ENCODE assay signal across 10 cellular contexts in genomic region chr14:94056579-94057308, GRCh38. TPM values are rescaled to one million over a fixed set of nuclear protein-coding genes. Genes with fewer than 3 reads are reported as not detected.
DNase-seq lines count a peak whose midpoint lies in the region; ATAC-seq and TF ChIP-seq lines count a peak whose summit lies in the region.
"Had no signal": no experiment of that assay in that cellular context is flagged by ENCODE, and none has a peak within 500 bp of the region (broad histone marks: within the 10 kb centered on the region; RNA-seq: fewer than 3 reads in every experiment).

No MANE protein-coding gene starts in this region.

- H3K27me3 ChIP-seq in upper lobe of right lung: no peaks in the 10 kb centered on the region

- TF ChIP-seq CTCF in upper lobe of right lung (IDR thresholded peaks at IDR 0.05): no peak

- H3K36me3 Mint-ChIP-seq in activated naive CD4-positive, alpha-beta T cell treated with anti-CD3 and anti-CD28 coated beads, Interleukin-2, amount 50 U/mL, for 72 hours: peaks cover 20 to 43% of the 10 kb centered on the region in 2 donors

- H3K4me1 ChIP-seq in upper lobe of right lung: peaks cover 16% of the 10 kb centered on the region

- H3K27ac ChIP-seq in upper lobe of right lung: no peak overlapping the region

- no peak overlapping the region for H3K4me3 ChIP-seq in upper lobe of right lung

- ATAC-seq in HG03045 (IDR thresholded peaks at IDR 0.05; ENCODE audit: unreplicated experiment) (peak; percentile 70), upper lobe of right lung (peak; percentile 31), HG02970 (IDR thresholded peaks at IDR 0.05; ENCODE audit: low FRiP score, unreplicated experiment) (no peak)
- peak; percentile 57 to 78 for ATAC-seq in activated naive CD4-positive, alpha-beta T cell treated with anti-CD3 and anti-CD28 coated beads, Interleukin-2, amount 50 U/mL, for 72 hours
- ATAC-seq: Right ventricle myocardium inferior had no signal

- intact Hi-C loops in upper lobe of right lung (cut with DNase I): no loop called here

- H3K9me3 ChIP-seq in upper lobe of right lung: no peaks in the 10 kb centered on the region

- no peaks in the 10 kb centered on the region for H3K9me3 Mint-ChIP-seq in activated naive CD4-positive, alpha-beta T cell treated with anti-CD3 and anti-CD28 coated beads, Interleukin-2, amount 50 U/mL, for 72 hours

- peaks cover 100% of the 10 kb centered on the region for H3K36me3 ChIP-seq in upper lobe of right lung

- DNase-seq in stimulated activated naive CD4-positive, alpha-beta T cell treated with Interleukin-2 at 50 U/mL for 16 hours (lab: John Stamatoyannopoulos, UW): peak; percentile 5
- DNase-seq in stimulated activated naive CD4-positive, alpha-beta T cell (lab: John Stamatoyannopoulos, UW): no peak
- DNase-seq in activated naive CD4-positive, alpha-beta T cell treated with anti-CD3 and anti-CD28 coated beads, Interleukin-2, amount 50 U/mL, for 72 hours (ENCODE audit: low spot score in 2 of 2): peak in 1 of 2 donors; percentile 23
- DNase-seq in upper lobe of right lung (no peak), retina (no peak), activated gamma-delta T cell (lab: John Stamatoyannopoulos, UW) (no peak)

- H3K27ac Mint-ChIP-seq in activated naive CD4-positive, alpha-beta T cell treated with anti-CD3 and anti-CD28 coated beads, Interleukin-2, amount 50 U/mL, for 72 hours: peak overlapping the region; percentile 25 to 68

RNA-seq across cellular contexts. Expression of gene DDX24, which starts 24.3 kb away (rescaled TPM):
- total RNA-seq in activated naive CD4-positive, alpha-beta T cell treated with anti-CD3 and anti-CD28 coated beads, Interleukin-2, amount 50 U/mL, for 72 hours: 100 to 1,000 TPM; 182 to 210 TPM
- 191 TPM for total RNA-seq in upper lobe of right lung

RNA-seq across cellular contexts. Expression of gene IFI27L1, which starts 24.4 kb away (rescaled TPM):
- total RNA-seq in activated naive CD4-positive, alpha-beta T cell treated with anti-CD3 and anti-CD28 coated beads, Interleukin-2, amount 50 U/mL, for 72 hours: 10 to 100 TPM; 48.0 to 51.4 TPM
- total RNA-seq in upper lobe of right lung: 15.2 TPM

RNA-seq across cellular contexts. Expression of gene OTUB2, which starts 30.6 kb away (rescaled TPM):
- 1 to 10 TPM; 1.2 to 2.3 TPM for total RNA-seq in activated naive CD4-positive, alpha-beta T cell treated with anti-CD3 and anti-CD28 coated beads, Interleukin-2, amount 50 U/mL, for 72 hours
- 1.0 TPM for total RNA-seq in upper lobe of right lung

RNA-seq across cellular contexts. Expression of gene IFI27, which starts 53.8 kb away (rescaled TPM):
- 1 to 10 TPM; 2.5 to 3.0 TPM for total RNA-seq in activated naive CD4-positive, alpha-beta T cell treated with anti-CD3 and anti-CD28 coated beads, Interleukin-2, amount 50 U/mL, for 72 hours
- total RNA-seq in upper lobe of right lung: 312 TPM

RNA-seq across cellular contexts. Expression of gene CCDC197, which starts 59.6 kb away (rescaled TPM):
- total RNA-seq in activated naive CD4-positive, alpha-beta T cell treated with anti-CD3 and anti-CD28 coated beads, Interleukin-2, amount 50 U/mL, for 72 hours: under 1 TPM; 0.20 to 0.49 TPM
- not detected for total RNA-seq in upper lobe of right lung
- total RNA-seq: astrocyte had no signal
